14 cellular contexts compared by ENCODE assay signal in the genomic region with DNA sequence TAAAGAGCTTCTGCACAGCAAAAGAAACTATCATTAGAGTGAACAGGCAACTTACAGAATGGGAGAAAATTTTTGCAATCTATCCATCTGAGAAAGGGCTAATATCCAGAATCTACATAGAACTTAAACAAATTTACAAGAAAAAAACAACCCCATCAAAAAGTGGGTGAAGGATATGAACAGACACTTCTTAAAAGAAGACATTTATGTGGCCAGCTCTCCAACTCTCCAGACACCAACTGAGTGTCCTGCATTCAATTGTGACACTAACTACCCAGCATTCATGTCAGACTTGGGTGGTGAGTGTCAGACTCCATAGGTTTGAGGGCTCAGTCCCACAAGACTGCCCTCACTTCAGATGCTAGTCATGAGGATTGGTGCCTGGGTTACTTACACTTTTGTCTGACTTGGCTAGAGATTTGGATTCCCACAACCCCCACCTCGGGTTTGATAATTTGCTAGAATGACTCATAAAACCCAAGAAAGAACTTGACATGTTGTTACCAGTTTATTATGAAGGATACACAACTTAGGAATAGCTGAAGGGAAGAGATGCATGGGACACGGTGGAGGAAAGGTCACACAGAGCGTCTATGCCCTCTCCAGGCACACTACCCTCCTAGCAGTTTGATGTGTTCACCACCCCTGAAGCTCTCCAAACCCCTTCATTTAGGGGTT. TPM values are rescaled to one million over a fixed set of nuclear protein-coding genes. Genes with fewer than 3 reads are reported as not detected.
"Had no signal": no experiment of that assay in that cellular context is flagged by ENCODE, and none has a peak within 500 bp of the region (broad histone marks: within the 10 kb centered on the region; RNA-seq: fewer than 3 reads in every experiment).

No MANE protein-coding gene starts in this region.

RNA-seq across cellular contexts. Expression of a gene that starts 44.4 kb away (rescaled TPM):
- total RNA-seq: activated CD4-positive, alpha-beta memory T cell treated with anti-CD3 and anti-CD28 coated beads, Interleukin-2, amount 10 ng/mL, durations not matched to agents 7 days and 5 days; activated CD4-positive, alpha-beta T cell treated with anti-CD3 and anti-CD28 coated beads, Interleukin-2, amount 10 ng/mL, durations not matched to agents 7 days and 5 days; activated naive CD4-positive, alpha-beta T cell treated with anti-CD3 and anti-CD28 coated beads, Interleukin-2, amount 50 U/mL, for 72 hours; activated naive CD8-positive, alpha-beta T cell treated with anti-CD3 and anti-CD28 coated beads, Interleukin-2, amount 10 ng/mL, durations not matched to agents 7 days and 5 days; activated T-cell treated with anti-CD3 and anti-CD28 coated beads, Interleukin-2, amount 50 U/mL, for 72 hours; body of pancreas; cardiac muscle cell; colonic mucosa; dermis microvascular lymphatic vessel endothelial cell; endodermal cell; glomerular endothelial cell; heart right ventricle; T-cell; T-helper 2 cell treated with Interferon-gamma antibody and Interleukin-4, amounts not matched to agents 100 ng/mL and 5 ng/mL, for 36 hours had no signal
- polyA plus RNA-seq: cardiac muscle cell, heart right ventricle had no signal
